Comparison of ENCODE assay signal across 16 cellular contexts in genomic region chr12:59811991-59812390, GRCh38.
"Had no signal": no experiment of that assay in that cellular context is flagged by ENCODE, and none has a peak within 500 bp of the region (broad histone marks: within the 10 kb centered on the region; RNA-seq: fewer than 3 reads in every experiment).

No MANE protein-coding gene starts in this region.

- DNase-seq: cerebellar nuclear complex; cortex of kidney; effector memory CD8-positive, alpha-beta T cell; left cardiac atrium; mammary epithelial cell; natural killer cell; psoas muscle; sigmoid colon; stimulated activated CD4-positive, alpha-beta T cell treated with anti-CD3 and anti-CD28 coated beads, Interleukin-2, amount 100 ng/mL, for 24 hours; stimulated activated CD4-positive, alpha-beta T cell treated with anti-CD3 and anti-CD28 coated beads, Interleukin-4, amount 100 ng/mL, for 24 hours; stimulated activated naive CD4-positive, alpha-beta T cell treated with Interleukin-2 at 50 U/mL for 16 hours; stomach; tibial artery had no signal

- H3K4me3 ChIP-seq: left lung, psoas muscle, sigmoid colon, stomach, tibial artery had no signal

- H3K27me3 ChIP-seq: left lung, sigmoid colon, stomach, tibial artery had no signal

- H3K27ac ChIP-seq: left lung, psoas muscle, sigmoid colon, stomach, tibial artery had no signal

- H3K4me1 ChIP-seq: left lung, psoas muscle, sigmoid colon, stomach, tibial artery had no signal

- H3K9me3 ChIP-seq: psoas muscle, sigmoid colon, stomach, tibial artery had no signal

- ATAC-seq: effector memory CD8-positive, alpha-beta T cell; left cardiac atrium; left lung; natural killer cell; psoas muscle; right cardiac atrium; stimulated activated effector memory CD8-positive, alpha-beta T cell treated with anti-CD3 and anti-CD28 coated beads, Interleukin-12 subunit alpha, Interleukin-12 subunit beta, amount 100 ng/mL, for 72 hours had no signal

- H3K36me3 ChIP-seq: left lung, sigmoid colon, stomach, tibial artery had no signal
